ENCODE assay signal across 1 cellular context in genomic region chr21:39327727-39328126, GRCh38.
A peak's percentile ranks its signal among the peaks of the same experiment; 100 is the strongest.
TF ChIP-seq lines count a peak whose summit lies in the region.

No MANE protein-coding gene starts in this region.

TF ChIP-seq in HEK293, 187 proteins besides CTCF, POLR2A, EP300 and RAD21 (continued from another document):
- no peak for TF ChIP-seq TCF7L2 (IDR thresholded peaks at IDR 0.05; ENCODE audit: borderline replicate concordance, low read depth, low read length)
- TF ChIP-seq YY2 (tag by site-specific recombination; IDR thresholded peaks at IDR 0.05) = no peak
- no peak for TF ChIP-seq MEIS1 (CRISPR knock-in tag; IDR thresholded peaks at IDR 0.05; ENCODE audit: borderline replicate concordance)
- no peak for TF ChIP-seq BCL11B (tag by site-specific recombination; IDR thresholded peaks at IDR 0.05; ENCODE audit: low read depth)
- TF ChIP-seq WT1 (tag by site-specific recombination; IDR thresholded peaks at IDR 0.05) = no peak
- TF ChIP-seq ZNF341 (tag by site-specific recombination; IDR thresholded peaks at IDR 0.05; ENCODE audit: low read depth) = 0 out of 2 replicates have a peak, but pooled peaks have one; percentile 8
- TF ChIP-seq ZNF354C (tag by site-specific recombination; IDR thresholded peaks at IDR 0.05; ENCODE audit: borderline replicate concordance, low read depth) = 0 out of 2 replicates have a peak, but pooled peaks have one; percentile 15
- TF ChIP-seq ZNF140 (tag by site-specific recombination; IDR thresholded peaks at IDR 0.05) = 0 out of 2 replicates have a peak, but pooled peaks have one; percentile 34
- TF ChIP-seq ZNF837 (tag by site-specific recombination; IDR thresholded peaks at IDR 0.05) = no peak
- TF ChIP-seq ZNF704 (tag by site-specific recombination; IDR thresholded peaks at IDR 0.05) = no peak
- no peak for TF ChIP-seq SP7 (tag by site-specific recombination; IDR thresholded peaks at IDR 0.05)
- no peak for TF ChIP-seq KLF16 (tag by site-specific recombination; IDR thresholded peaks at IDR 0.05)
- no peak for TF ChIP-seq ZNF155 (tag by site-specific recombination; IDR thresholded peaks at IDR 0.05)
- no peak for TF ChIP-seq REST (tag by site-specific recombination; IDR thresholded peaks at IDR 0.05)
- no peak for TF ChIP-seq GLIS1 (tag by site-specific recombination; IDR thresholded peaks at IDR 0.05)
- TF ChIP-seq ZNF48 (tag by site-specific recombination; IDR thresholded peaks at IDR 0.05) = no peak
- TF ChIP-seq ZSCAN30 (tag by site-specific recombination; IDR thresholded peaks at IDR 0.05) = no peak
- TF ChIP-seq ZNF701 (tag by site-specific recombination; IDR thresholded peaks at IDR 0.05) = no peak
- no peak for TF ChIP-seq ZNF266 (tag by site-specific recombination; IDR thresholded peaks at IDR 0.05; ENCODE audit: low read depth)
- no peak for TF ChIP-seq ZNF529 (tag by site-specific recombination; IDR thresholded peaks at IDR 0.05; ENCODE audit: insufficient replicate concordance)
- TF ChIP-seq ZNF626 (tag by site-specific recombination; IDR thresholded peaks at IDR 0.05) = no peak
- TF ChIP-seq FEZF1 (tag by site-specific recombination; IDR thresholded peaks at IDR 0.05) = no peak
- peak; percentile 80 for TF ChIP-seq ZNF518A (tag by site-specific recombination; conservative IDR thresholded peaks at IDR 0.05; ENCODE audit: low read depth)
TF ChIP-seq in HEK293: peak in this region for 12.
